31 cellular contexts compared by ENCODE assay signal in genomic region chr14:96054661-96055060, GRCh38. TPM values are rescaled to one million over a fixed set of nuclear protein-coding genes. Genes with fewer than 3 reads are reported as not detected.
DNase-seq lines count a peak whose midpoint lies in the region; ATAC-seq, FAIRE-seq and TF ChIP-seq lines count a peak whose summit lies in the region.
"Had no signal": no experiment of that assay in that cellular context is flagged by ENCODE, and none has a peak within 500 bp of the region (broad histone marks: within the 10 kb centered on the region; RNA-seq: fewer than 3 reads in every experiment).

No MANE protein-coding gene starts in this region.

- ATAC-seq in HG03442 (IDR thresholded peaks at IDR 0.05; ENCODE audit: unreplicated experiment): no peak
- ATAC-seq: natural killer cell treated with Interleukin-12 subunit alpha and Interleukin-12 subunit beta and Interleukin-15 and Interleukin-18, amount 100 ng/mL, for 72 hours; stimulated activated memory B cell treated with anti-CD40 and anti-IgM and Interleukin-4, amounts not matched to agents 10 μg/mL and 1 μg/mL and 100 μg/mL, for 72 hours had no signal

- no peak overlapping the region for H2BK120ac ChIP-seq in mesendoderm (ENCODE audit: low read depth, low read length)

- H3K9me3 ChIP-seq in GM23248 (ENCODE audit: low read depth) (no peaks in the 10 kb centered on the region), stomach smooth muscle (ENCODE audit: control insufficient read depth in 2 of 2, low read length in 2 of 2) (no peaks in the 10 kb centered on the region), HAP-1 (no peaks in the 10 kb centered on the region)
- H3K9me3 ChIP-seq: A549, BE2C, colonic mucosa, esophagus squamous epithelium, right atrium auricular region, testis had no signal

- H3K27ac ChIP-seq in GM23248 (peak overlapping the region; percentile 86), mesendoderm (ENCODE audit: low read depth, low read length) (no peak overlapping the region), stomach smooth muscle (ENCODE audit: low read length) (peak overlapping the region; percentile 94)
- H3K27ac ChIP-seq: A549, colonic mucosa, parathyroid adenoma, right atrium auricular region, testis, VCaP had no signal

- H4K8ac ChIP-seq in mesendoderm (ENCODE audit: low read depth, low read length): no peak overlapping the region

- peaks cover 6% of the 10 kb centered on the region for H3K79me1 ChIP-seq in mesendoderm (ENCODE audit: low read length)

- no peak overlapping the region for H2AFZ ChIP-seq in GM23248
- H2AFZ ChIP-seq: parathyroid adenoma had no signal

- no peaks in the 10 kb centered on the region for H3K27me3 ChIP-seq in GM23248 (replicated peaks; ENCODE audit: insufficient read depth)
- peaks cover 3% of the 10 kb centered on the region for H3K27me3 ChIP-seq in bronchial epithelial cell (ENCODE audit: control insufficient read depth, insufficient read depth, low read length)
- H3K27me3 ChIP-seq in mesendoderm (ENCODE audit: insufficient read depth, low read length, poor library complexity): no peaks in the 10 kb centered on the region
- H3K27me3 ChIP-seq in stomach smooth muscle (ENCODE audit: control insufficient read depth in 1 of 2, insufficient read depth in 2 of 2, low read length in 2 of 2): no peaks in the 10 kb centered on the region
- no peaks in the 10 kb centered on the region for H3K27me3 ChIP-seq in HAP-1 (ENCODE audit: low read depth)
- H3K27me3 ChIP-seq: BE2C, colonic mucosa, esophagus squamous epithelium, right atrium auricular region, testis had no signal

- no peaks in the 10 kb centered on the region for H4K20me1 ChIP-seq in GM23248 (ENCODE audit: insufficient read depth)

- FAIRE-seq in bronchial epithelial cell (lab: Jason Lieb, UNC): peak; percentile 7
- FAIRE-seq: A549, keratinocyte had no signal

- no peak overlapping the region for H3K18ac ChIP-seq in mesendoderm (ENCODE audit: low read length)

- no peak for TF ChIP-seq CTCF in bronchial epithelial cell (IDR thresholded peaks at IDR 0.05; ENCODE audit: insufficient read depth, low read length, severe bottlenecking)

- H3K79me2 ChIP-seq in GM23248 (ENCODE audit: insufficient read depth) (peaks cover 77% of the 10 kb centered on the region), mesendoderm (ENCODE audit: control insufficient read depth, insufficient read depth, low read length) (peaks cover 2% of the 10 kb centered on the region)
- H3K79me2 ChIP-seq: parathyroid adenoma had no signal

- peaks cover 14% of the 10 kb centered on the region for H3F3A ChIP-seq in GM23248 (ENCODE audit: insufficient read depth)

- H3K23ac ChIP-seq in mesendoderm (ENCODE audit: low read length): no peak overlapping the region

- no peak overlapping the region for H3K4ac ChIP-seq in mesendoderm (ENCODE audit: low read depth, low read length)

- no peak overlapping the region for H4K5ac ChIP-seq in mesendoderm (ENCODE audit: low read length)

- H3K9ac ChIP-seq in GM23248 (peak overlapping the region; percentile 72), mesendoderm (ENCODE audit: low read length) (no peak overlapping the region), stomach smooth muscle (ENCODE audit: low read length in 2 of 2) (no peak overlapping the region)
- H3K9ac ChIP-seq: parathyroid adenoma had no signal

- no peak overlapping the region for H2BK15ac ChIP-seq in mesendoderm (replicated peaks; ENCODE audit: low read depth)

- H3K4me1 ChIP-seq in GM23248 (ENCODE audit: insufficient read depth) (peaks cover 18% of the 10 kb centered on the region), mesendoderm (ENCODE audit: control insufficient read depth, low read depth, low read length) (no peaks in the 10 kb centered on the region), stomach smooth muscle (ENCODE audit: control insufficient read depth, insufficient read depth, low read length) (peaks cover 43% of the 10 kb centered on the region), HAP-1 (peaks cover 8% of the 10 kb centered on the region)
- H3K4me1 ChIP-seq: colonic mucosa, parathyroid adenoma, testis had no signal

- in situ Hi-C loops in GM23248 (cut with MboI): no loop called here
- in situ Hi-C loops in HAP-1 (cut with MboI; ENCODE audit: low sequenced_read_pairs): no loop called here

- no peak overlapping the region for H3K4me2 ChIP-seq in GM23248 (ENCODE audit: unreplicated experiment)
- H3K4me2 ChIP-seq in mesendoderm (ENCODE audit: low read length): no peak overlapping the region

- WGBS in GM23248 (ENCODE audit: low coverage in 1 of 2, low lambda C conversion rate in 2 of 2, missing lambda C conversion rate in 2 of 2), 2 experiments: 88 to 89% methylated on average over 2 of the region's 2 CpGs
- WGBS in mesendoderm (ENCODE audit: extremely low coverage, insufficient coverage, low lambda C conversion rate): no CpG with 5 or more reads among the region's 2 CpGs

- H3K4me3 ChIP-seq in GM23248 (no peak overlapping the region), bronchial epithelial cell (ENCODE audit: low read depth, low read length) (no peak overlapping the region), mesendoderm (ENCODE audit: low read length) (no peak overlapping the region), stomach smooth muscle (ENCODE audit: low read length in 2 of 2) (no peak overlapping the region), HAP-1 (no peak overlapping the region)
- H3K4me3 ChIP-seq: A549, colonic mucosa, esophagus squamous epithelium, right atrium auricular region, testis had no signal

- peak overlapping the region; percentile 3 for H3K56ac ChIP-seq in mesendoderm (ENCODE audit: low read length)

- H2BK5ac ChIP-seq in mesendoderm (ENCODE audit: low read length): no peak overlapping the region

- H3K9me2 ChIP-seq in GM23248 (ENCODE audit: insufficient read depth): no peaks in the 10 kb centered on the region

- DNase-seq in GM23248 (peak; percentile 23), bronchial epithelial cell (ENCODE audit: low read depth) (no peak), mesendoderm (no peak), A172 (ENCODE audit: low spot score) (no peak), HAP-1 (ENCODE audit: low spot score in 2 of 2) (no peak), kidney tubule cell (ENCODE audit: low spot score) (no peak)
- DNase-seq: activated CD4-positive, alpha-beta T cell treated with anti-CD3 and anti-CD28 coated beads for 4 hours; activated CD8-positive, alpha-beta memory T cell treated with anti-CD3 and anti-CD28 coated beads for 24 hours; activated effector memory CD4-positive, alpha-beta T cell treated with Interleukin-2 at 50 U/mL for 16 hours; esophagus squamous epithelium; H7; NCI-H1105 treated with DMSO at 0.1 percent for 48 hours; NCI-H1930; NCI-H526 treated with DMSO at 0.1 percent for 48 hours; SHP77 treated with DMSO at 0.1 percent for 48 hours; stimulated activated CD4-positive, alpha-beta T cell treated with anti-CD3 and anti-CD28 coated beads, Interleukin-4, amount 100 ng/mL, for 4 hours; SW 1271; T-helper 9 cell had no signal

- no peak overlapping the region for H2AK5ac ChIP-seq in mesendoderm (ENCODE audit: low read length)

- H3K36me3 ChIP-seq in GM23248 (ENCODE audit: low read depth) (no peaks in the 10 kb centered on the region), bronchial epithelial cell (ENCODE audit: control insufficient read depth, insufficient read depth, low read length) (no peaks in the 10 kb centered on the region), mesendoderm (ENCODE audit: control insufficient read depth, insufficient read depth, low read length) (no peaks in the 10 kb centered on the region), stomach smooth muscle (ENCODE audit: control insufficient read depth in 2 of 2, insufficient read depth in 2 of 2, low read length in 2 of 2) (no peaks in the 10 kb centered on the region), HAP-1 (replicated peaks) (no peaks in the 10 kb centered on the region)
- H3K36me3 ChIP-seq: colonic mucosa, right atrium auricular region had no signal

RNA-seq across cellular contexts. Expression of gene C14orf132, which starts 15.5 kb away (rescaled TPM):
- 18.6 TPM in 2 replicates for total RNA-seq in GM23248 (2014; rRNA removed; shearing (Covaris generic))
- 25.7 and 26.2 TPM in 2 replicates for polyA plus RNA-seq in GM23248 (2016; fragmentation: Nextera tagmentation; extraction: Ambion mirVana)
- total RNA-seq in bronchial epithelial cell: 0.64 and 1.1 TPM in 2 replicates
- 18.8 TPM for polyA plus RNA-seq in mesendoderm (2013, experiment 1 of 2)
- polyA plus RNA-seq in mesendoderm (2013, experiment 2 of 2): 18.0 TPM
- 7.6 and 9.5 TPM in 2 replicates for total RNA-seq in A172 (2014; rRNA removed; shearing (Covaris generic))
- total RNA-seq: MCF 10A; natural killer cell treated with Interleukin-12 subunit alpha and Interleukin-12 subunit beta and Interleukin-15 and Interleukin-18, amount 100 ng/mL, for 72 hours had no signal
